3 cellular contexts compared by ENCODE assay signal in the genomic region with DNA sequence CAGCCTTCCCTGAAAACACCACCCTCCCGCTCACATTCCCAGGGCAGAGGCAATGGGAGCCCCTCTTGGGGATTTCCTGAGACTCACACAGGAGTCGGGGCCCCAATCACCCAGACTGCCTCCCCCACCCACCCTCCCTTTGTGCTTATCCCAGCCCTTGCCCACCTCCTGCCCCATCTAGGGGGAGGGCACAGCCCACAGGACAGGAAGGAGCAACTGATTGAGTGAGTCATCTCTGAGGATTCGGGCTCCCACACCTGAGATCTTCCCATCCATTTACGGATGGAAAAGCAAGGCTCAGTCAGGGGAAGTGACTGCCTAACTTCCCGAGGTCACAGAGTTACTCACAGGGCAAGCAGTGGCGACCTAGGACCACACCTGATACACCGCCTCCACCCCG. TPM values are rescaled to one million over a fixed set of nuclear protein-coding genes. Genes with fewer than 3 reads are reported as not detected.
"Had no signal": no experiment of that assay in that cellular context is flagged by ENCODE, and none has a peak within 500 bp of the region (broad histone marks: within the 10 kb centered on the region; RNA-seq: fewer than 3 reads in every experiment).

No MANE protein-coding gene starts in this region.

RNA-seq across cellular contexts. Expression of gene LGALS9B, which starts 44.4 kb away (rescaled TPM):
- total RNA-seq: LHCN-M2, M059J, MCF 10A had no signal
